In the genomic region with DNA sequence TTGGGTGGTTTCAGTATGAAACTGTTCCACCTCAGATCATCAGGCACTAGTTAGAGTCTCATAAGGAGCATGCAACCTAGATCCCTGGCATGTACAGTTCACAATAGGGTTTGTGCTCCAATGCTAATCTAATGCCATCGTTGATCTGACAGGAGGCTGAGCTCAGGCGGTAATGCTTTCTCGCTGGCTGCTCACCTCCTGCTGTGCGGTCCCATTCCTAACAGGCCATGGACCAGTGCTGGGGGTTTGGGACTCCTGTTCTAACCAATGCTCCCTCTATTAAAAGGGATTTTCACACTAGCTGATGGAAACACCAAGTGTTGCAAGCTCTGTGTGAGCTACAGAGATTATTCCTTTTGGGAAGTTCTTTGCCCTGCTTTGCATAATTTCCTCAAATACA, we compare ENCODE assay signal across 7 cellular contexts.
DNase-seq lines count a peak whose midpoint lies in the region; ATAC-seq, FAIRE-seq and TF ChIP-seq lines count a peak whose summit lies in the region.
"Not testable (repeated sequence)": the region's sequence is repeated elsewhere in the genome, so short reads cannot be mapped to it uniquely, and the experiment has no call there.

No MANE protein-coding gene starts in this region.

- not testable (repeated sequence) for DNase-seq in A549 (ENCODE audit: low read depth in 1 of 2, low spot score in 1 of 2); CD8-positive, alpha-beta memory T cell; effector memory CD8-positive, alpha-beta T cell; naive thymus-derived CD4-positive, alpha-beta T cell; type B pancreatic cell (ENCODE audit: extremely low spot score, unreplicated experiment)
- DNase-seq in WERI-Rb-1: peak; percentile 66
- DNase-seq in neural progenitor cell (ENCODE audit: low spot score): peak; percentile 2

- H3K4me1 ChIP-seq in A549: peaks cover 40% of the 10 kb centered on the region
- not testable (repeated sequence) for H3K4me1 ChIP-seq in CD8-positive, alpha-beta memory T cell (ENCODE audit: insufficient read depth, low read length); naive thymus-derived CD4-positive, alpha-beta T cell (ENCODE audit: control insufficient read depth in 2 of 2, insufficient read depth in 2 of 2, low read length in 2 of 2); neural progenitor cell

- H3K36me3 ChIP-seq in CD8-positive, alpha-beta memory T cell (ENCODE audit: insufficient read depth, low read length); WERI-Rb-1; neural progenitor cell: not testable (repeated sequence)
- peaks cover 0 to 19% (median 3%) of the 10 kb centered on the region in 3 experiments for H3K36me3 ChIP-seq in naive thymus-derived CD4-positive, alpha-beta T cell (ENCODE audit: control insufficient read depth in 2 of 3, insufficient read depth in 3 of 3, low read length in 3 of 3)

- POLR2A ChIA-PET in A549 (lab: Yijun Ruan, JAX); CD8-positive, alpha-beta memory T cell (lab: Charles Lee); naive thymus-derived CD4-positive, alpha-beta T cell (lab: Charles Lee): not testable (repeated sequence)

- H3K4me2 ChIP-seq in A549, neural progenitor cell: not testable (repeated sequence)

- FAIRE-seq in A549 (lab: Jason Lieb, UNC): not testable (repeated sequence)

- WGBS in A549 (ENCODE audit: missing lambda C conversion rate): 86% methylated on average over 3 of the region's 4 CpGs

- H3K79me2 ChIP-seq in neural progenitor cell (ENCODE audit: low read depth): not testable (repeated sequence)

- not testable (repeated sequence) for H3K4me3 Mint-ChIP-seq in CD8-positive, alpha-beta memory T cell; effector memory CD8-positive, alpha-beta T cell; neural progenitor cell; type B pancreatic cell
- H3K4me3 Mint-ChIP-seq in naive thymus-derived CD4-positive, alpha-beta T cell: peak overlapping the region in 1 of 10 donors; percentile 9

- peak overlapping the region in 5 of 8 donors; percentile 74 to 93 (median 85) for H3K27ac Mint-ChIP-seq in CD8-positive, alpha-beta memory T cell
- H3K27ac Mint-ChIP-seq in effector memory CD8-positive, alpha-beta T cell: peak overlapping the region; percentile 72 to 73
- H3K27ac Mint-ChIP-seq in naive thymus-derived CD4-positive, alpha-beta T cell: peak overlapping the region in 5 of 9 donors; percentile 31 to 78 (median 52)
- H3K27ac Mint-ChIP-seq in neural progenitor cell: not testable (repeated sequence)
- H3K27ac Mint-ChIP-seq in type B pancreatic cell: peak overlapping the region; percentile 91

- H2AFZ ChIP-seq in neural progenitor cell (replicated peaks): not testable (repeated sequence)

- H3K4me3 ChIP-seq in A549; CD8-positive, alpha-beta memory T cell (ENCODE audit: low read length); WERI-Rb-1 (ENCODE audit: low read depth, low read length); naive thymus-derived CD4-positive, alpha-beta T cell (ENCODE audit: low read length); neural progenitor cell: not testable (repeated sequence)

- TF ChIP-seq CTCF in A549 (IDR thresholded peaks at IDR 0.05); WERI-Rb-1 (IDR thresholded peaks at IDR 0.05; ENCODE audit: low read depth, low read length); neural progenitor cell (IDR thresholded peaks at IDR 0.05); type B pancreatic cell (conservative IDR thresholded peaks at IDR 0.05): not testable (repeated sequence)

- H3K27me3 Mint-ChIP-seq in CD8-positive, alpha-beta memory T cell; effector memory CD8-positive, alpha-beta T cell; naive thymus-derived CD4-positive, alpha-beta T cell; neural progenitor cell (ENCODE audit: insufficient read depth, low read depth); type B pancreatic cell: not testable (repeated sequence)

- H3K27me3 ChIP-seq in CD8-positive, alpha-beta memory T cell (ENCODE audit: insufficient read depth, low read length, poor library complexity, severe bottlenecking); WERI-Rb-1 (ENCODE audit: insufficient read depth, low read depth, severe bottlenecking); naive thymus-derived CD4-positive, alpha-beta T cell (ENCODE audit: control insufficient read depth in 2 of 2, insufficient read depth in 2 of 2, low read length in 2 of 2); neural progenitor cell: not testable (repeated sequence)

- not testable (repeated sequence) for H3K9me3 Mint-ChIP-seq in CD8-positive, alpha-beta memory T cell; effector memory CD8-positive, alpha-beta T cell; naive thymus-derived CD4-positive, alpha-beta T cell; neural progenitor cell; type B pancreatic cell

- H3F3A ChIP-seq in neural progenitor cell (ENCODE audit: low read depth): not testable (repeated sequence)

- H3K4me1 Mint-ChIP-seq in CD8-positive, alpha-beta memory T cell: peaks cover 37 to 57% (median 53%) of the 10 kb centered on the region in 3 donors
- peaks cover 28 to 38% of the 10 kb centered on the region in 2 donors for H3K4me1 Mint-ChIP-seq in effector memory CD8-positive, alpha-beta T cell (ENCODE audit: low read depth in 2 of 2)
- peaks cover 19 to 63% (median 52%) of the 10 kb centered on the region in 7 donors for H3K4me1 Mint-ChIP-seq in naive thymus-derived CD4-positive, alpha-beta T cell
- peaks cover 15% of the 10 kb centered on the region for H3K4me1 Mint-ChIP-seq in neural progenitor cell
- H3K4me1 Mint-ChIP-seq in type B pancreatic cell (ENCODE audit: unreplicated experiment): peaks cover 15% of the 10 kb centered on the region

- not testable (repeated sequence) for H4K20me1 ChIP-seq in neural progenitor cell (ENCODE audit: low read depth)

- peak overlapping the region; percentile 77 to 78; a peak in 2 of 6 replicates for H3K27ac ChIP-seq in A549
- H3K27ac ChIP-seq in CD8-positive, alpha-beta memory T cell (ENCODE audit: low read depth, low read length); WERI-Rb-1; naive thymus-derived CD4-positive, alpha-beta T cell (ENCODE audit: low read depth, low read length); neural progenitor cell: not testable (repeated sequence)

- not testable (repeated sequence) for TF ChIP-seq RAD21 in A549 (conservative IDR thresholded peaks at IDR 0.05 in 1 of 2, IDR thresholded peaks at IDR 0.05 in 1 of 2)

- H3K9me3 ChIP-seq in A549; CD8-positive, alpha-beta memory T cell (ENCODE audit: low read length); WERI-Rb-1 (ENCODE audit: severe bottlenecking); naive thymus-derived CD4-positive, alpha-beta T cell (ENCODE audit: control insufficient read depth in 2 of 3, low read length in 3 of 3); neural progenitor cell (ENCODE audit: low read depth): not testable (repeated sequence)

- ATAC-seq in A549; effector memory CD8-positive, alpha-beta T cell (replicated peaks); naive thymus-derived CD4-positive, alpha-beta T cell: not testable (repeated sequence)

- H3K36me3 Mint-ChIP-seq in CD8-positive, alpha-beta memory T cell: peaks cover 0 to 45% (median 12%) of the 10 kb centered on the region in 3 donors
- H3K36me3 Mint-ChIP-seq in effector memory CD8-positive, alpha-beta T cell (ENCODE audit: insufficient read depth): peaks cover 24% of the 10 kb centered on the region
- H3K36me3 Mint-ChIP-seq in naive thymus-derived CD4-positive, alpha-beta T cell: peaks cover 4 to 47% (median 30%) of the 10 kb centered on the region in 5 donors
- H3K36me3 Mint-ChIP-seq in neural progenitor cell (peaks cover 16% of the 10 kb centered on the region), type B pancreatic cell (peaks cover 14% of the 10 kb centered on the region)

- TF ChIP-seq EP300 in A549 (IDR thresholded peaks at IDR 0.05): not testable (repeated sequence)

- intact Hi-C loops in naive thymus-derived CD4-positive, alpha-beta T cell (cut with micrococcal nuclease): not testable (repeated sequence)

- not testable (repeated sequence) for H3K9ac ChIP-seq in neural progenitor cell

- CTCF ChIA-PET in A549 (lab: Yijun Ruan, JAX); CD8-positive, alpha-beta memory T cell (lab: Charles Lee); naive thymus-derived CD4-positive, alpha-beta T cell (lab: Charles Lee): not testable (repeated sequence)

- not testable (repeated sequence) for TF ChIP-seq POLR2A in A549 (IDR thresholded peaks at IDR 0.05; ENCODE audit: low read length)
